19 cellular contexts compared by ENCODE assay signal in the genomic region with DNA sequence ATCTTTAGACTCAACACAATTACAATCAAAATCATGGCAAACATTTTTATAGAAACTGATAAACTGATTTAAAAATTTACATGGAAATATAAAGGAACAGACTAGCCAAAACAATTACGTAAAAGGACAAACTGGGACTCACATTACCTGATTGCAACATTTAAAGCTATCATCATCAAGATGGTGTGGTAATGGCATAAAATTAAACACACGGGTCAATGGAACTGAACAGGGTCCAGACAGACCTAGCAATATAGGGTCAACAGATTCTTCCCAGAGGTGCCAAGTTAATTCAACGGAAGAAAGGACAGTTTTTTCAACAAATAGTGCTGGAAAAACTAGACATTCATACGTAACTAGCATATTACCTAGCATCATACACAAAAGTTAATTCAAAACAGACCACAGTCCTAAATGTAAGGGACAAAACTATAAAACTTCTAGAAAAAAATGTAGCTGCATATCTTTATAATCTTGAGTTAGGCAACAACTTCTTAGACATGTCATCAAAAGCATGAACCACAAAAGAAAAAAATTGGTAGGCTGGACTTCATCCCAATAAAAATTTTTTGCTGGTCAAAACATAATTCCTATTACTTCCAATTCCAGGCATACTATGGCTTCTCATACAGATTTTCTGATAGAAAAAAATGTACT.
DNase-seq lines count a peak whose midpoint lies in the region; ATAC-seq and TF ChIP-seq lines count a peak whose summit lies in the region.
"Had no signal": no experiment of that assay in that cellular context is flagged by ENCODE, and none has a peak within 500 bp of the region (broad histone marks: within the 10 kb centered on the region; RNA-seq: fewer than 3 reads in every experiment).

No MANE protein-coding gene starts in this region.

- peak overlapping the region; percentile 85 for H3K27ac Mint-ChIP-seq in HFFc6
- H3K27ac Mint-ChIP-seq: activated naive CD8-positive, alpha-beta T cell treated with anti-CD3 and anti-CD28 coated beads, Interleukin-2, amount 50 U/mL, for 24 hours; activated T-helper 1 cell treated with anti-CD3 and anti-CD28 coated beads, Interleukin-12 subunit alpha, Interleukin-12 subunit beta, Interleukin-2, Interleukin-4 antibody, amounts not matched to agents 30 ng/mL and 10 ng/mL and 1 ng/mL, durations not matched to agents 14 hours and 24 hours and 36 hours had no signal

- H3K27ac ChIP-seq in SK-N-MC (peak overlapping the region; percentile 40), foreskin keratinocyte (peak overlapping the region; percentile 4), skeletal muscle tissue (ENCODE audit: low read depth, low read length) (peak overlapping the region; percentile 92), brain microvascular endothelial cell (no peak overlapping the region)
- H3K27ac ChIP-seq: BLaER1, neutrophil, sigmoid colon, testis, WERI-Rb-1 had no signal

- peaks cover 18% of the 10 kb centered on the region for H3K36me3 Mint-ChIP-seq in HFFc6 (ENCODE audit: low read depth)

- in situ Hi-C loops in GM13977 (cut with MboI; ENCODE audit: low pct_unique_long_range_greater_than_20kb, low sequenced_read_pairs, unreplicated experiment) = no loop called here
- in situ Hi-C loops in brain microvascular endothelial cell (cut with HindIII; ENCODE audit: low pct_ligation_motif_present, low sequenced_read_pairs) = no loop called here

- H3K9me3 Mint-ChIP-seq in HFFc6 = no peaks in the 10 kb centered on the region
- H3K9me3 Mint-ChIP-seq: activated naive CD8-positive, alpha-beta T cell treated with anti-CD3 and anti-CD28 coated beads, Interleukin-2, amount 50 U/mL, for 24 hours; activated T-helper 1 cell treated with anti-CD3 and anti-CD28 coated beads, Interleukin-12 subunit alpha, Interleukin-12 subunit beta, Interleukin-2, Interleukin-4 antibody, amounts not matched to agents 30 ng/mL and 10 ng/mL and 1 ng/mL, durations not matched to agents 14 hours and 24 hours and 36 hours had no signal

- H3K36me3 ChIP-seq in SK-N-MC (ENCODE audit: insufficient read depth, low read length) (no peaks in the 10 kb centered on the region), skeletal muscle tissue (ENCODE audit: control insufficient read depth in 3 of 3, insufficient read depth in 3 of 3, low read length in 3 of 3) (no peaks in the 10 kb centered on the region), brain microvascular endothelial cell (replicated peaks) (no peaks in the 10 kb centered on the region)
- H3K36me3 ChIP-seq: BLaER1, neutrophil, sigmoid colon, WERI-Rb-1 had no signal

- DNase-seq in HFFc6 = no peak
- no peak for DNase-seq in SK-N-MC (ENCODE audit: low read depth, low spot score)
- no peak for DNase-seq in foreskin keratinocyte
- DNase-seq in GM13977 (ENCODE audit: low spot score) = no peak
- DNase-seq in brain microvascular endothelial cell = no peak
- DNase-seq: activated naive CD8-positive, alpha-beta T cell treated with anti-CD3 and anti-CD28 coated beads, Interleukin-2, amount 50 U/mL, for 24 hours; central memory CD4-positive, alpha-beta T cell; islet precursor cell; NCI-H1048; NCI-H2107; NCI-H774; sigmoid colon; testis; WERI-Rb-1 had no signal

- H3K27me3 ChIP-seq in foreskin keratinocyte (no peaks in the 10 kb centered on the region), skeletal muscle tissue (ENCODE audit: control insufficient read depth in 3 of 3, insufficient read depth in 3 of 3, low read length in 3 of 3) (no peaks in the 10 kb centered on the region), brain microvascular endothelial cell (replicated peaks) (no peaks in the 10 kb centered on the region)
- H3K27me3 ChIP-seq: BLaER1, neutrophil, sigmoid colon, testis had no signal

- H3K4me3 ChIP-seq in SK-N-MC (0 out of 2 replicates have a peak overlapping the region, but pooled peaks have one; percentile 11), skeletal muscle tissue (ENCODE audit: low read length in 3 of 3) (no peak overlapping the region), brain microvascular endothelial cell (ENCODE audit: low read depth, low read length) (no peak overlapping the region)
- H3K4me3 ChIP-seq: BLaER1, sigmoid colon, testis had no signal

- no peak for ATAC-seq in foreskin keratinocyte
- ATAC-seq in HG02852 (IDR thresholded peaks at IDR 0.05; ENCODE audit: unreplicated experiment) = no peak
- ATAC-seq: activated naive CD8-positive, alpha-beta T cell treated with anti-CD3 and anti-CD28 coated beads, Interleukin-2, amount 50 U/mL, for 24 hours had no signal

- TF ChIP-seq CTCF in HFFc6 (IDR thresholded peaks at IDR 0.05) (no peak), foreskin keratinocyte (conservative IDR thresholded peaks at IDR 0.05) (no peak), GM13977 (IDR thresholded peaks at IDR 0.05; ENCODE audit: extremely low read depth, insufficient read depth, missing control alignments) (no peak), brain microvascular endothelial cell (IDR thresholded peaks at IDR 0.05; ENCODE audit: low read depth, low read length, missing control alignments) (no peak)

- peaks cover 83% of the 10 kb centered on the region for H3K4me1 Mint-ChIP-seq in HFFc6 (ENCODE audit: low read depth)
- H3K4me1 Mint-ChIP-seq: activated naive CD8-positive, alpha-beta T cell treated with anti-CD3 and anti-CD28 coated beads, Interleukin-2, amount 50 U/mL, for 24 hours had no signal

- no peak overlapping the region for H3K9ac ChIP-seq in SK-N-MC (ENCODE audit: insufficient read length)
- H3K9ac ChIP-seq in skeletal muscle tissue (ENCODE audit: low read depth in 1 of 3, low read length in 3 of 3) = peak overlapping the region in 1 of 3 donors; percentile 20
- H3K9ac ChIP-seq: BLaER1 had no signal

- peak overlapping the region; percentile 73 for H3K4me3 Mint-ChIP-seq in HFFc6
- H3K4me3 Mint-ChIP-seq: activated naive CD8-positive, alpha-beta T cell treated with anti-CD3 and anti-CD28 coated beads, Interleukin-2, amount 50 U/mL, for 24 hours; activated T-helper 1 cell treated with anti-CD3 and anti-CD28 coated beads, Interleukin-12 subunit alpha, Interleukin-12 subunit beta, Interleukin-2, Interleukin-4 antibody, amounts not matched to agents 30 ng/mL and 10 ng/mL and 1 ng/mL, durations not matched to agents 14 hours and 24 hours and 36 hours had no signal

- H3K27me3 Mint-ChIP-seq in HFFc6 (ENCODE audit: insufficient read depth) = peaks cover 2% of the 10 kb centered on the region

- H3K9me3 ChIP-seq in SK-N-MC (ENCODE audit: low read depth, low read length) (no peaks in the 10 kb centered on the region), skeletal muscle tissue (ENCODE audit: control insufficient read depth in 3 of 3, low read length in 3 of 3) (no peaks in the 10 kb centered on the region)
- H3K9me3 ChIP-seq: BLaER1, neutrophil, sigmoid colon, testis had no signal

- H3K4me1 ChIP-seq in foreskin keratinocyte (peaks cover 38% of the 10 kb centered on the region), skeletal muscle tissue (ENCODE audit: control insufficient read depth in 3 of 3, insufficient read depth in 3 of 3, low read length in 3 of 3) (peaks cover 31 to 53% (median 38%) of the 10 kb centered on the region in 3 donors)
- H3K4me1 ChIP-seq: testis had no signal
